11 cellular contexts compared by ENCODE assay signal in the genomic region with DNA sequence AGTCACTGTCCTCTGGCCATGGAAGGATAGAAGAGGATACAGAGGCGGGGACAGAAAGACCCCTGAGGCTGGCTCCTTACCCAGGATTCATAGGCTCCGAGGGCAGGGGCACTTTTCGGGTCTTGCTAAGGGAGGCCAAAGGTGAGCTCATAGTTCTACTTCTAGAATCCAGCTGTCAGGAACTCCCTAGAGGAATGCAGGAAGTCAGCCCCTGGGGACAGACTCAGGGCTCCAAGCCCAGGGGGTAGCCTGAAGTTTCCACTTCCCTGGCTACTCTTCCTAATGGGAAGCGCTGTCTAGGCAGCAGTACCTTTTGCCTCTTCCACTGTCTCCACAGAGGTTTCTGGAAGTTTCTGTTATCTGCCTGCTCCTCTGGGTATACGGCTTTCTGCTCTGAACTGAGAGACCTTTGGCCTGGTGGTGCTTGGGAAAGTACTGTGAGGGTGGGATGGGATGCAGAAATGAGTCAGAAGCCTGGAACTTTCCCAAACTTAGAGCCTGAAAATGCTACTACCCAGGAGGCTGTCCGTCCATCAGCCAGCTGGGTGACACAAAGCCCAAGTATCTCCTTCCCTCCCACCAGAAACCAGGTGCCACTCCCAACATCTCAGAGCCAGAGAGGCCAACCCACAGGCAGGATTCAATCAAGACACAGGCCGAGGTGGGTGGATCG. TPM values are rescaled to one million over a fixed set of nuclear protein-coding genes. Genes with fewer than 3 reads are reported as not detected.
DNase-seq lines count a peak whose midpoint lies in the region; ATAC-seq, FAIRE-seq and TF ChIP-seq lines count a peak whose summit lies in the region.
"Had no signal": no experiment of that assay in that cellular context is flagged by ENCODE, and none has a peak within 500 bp of the region (broad histone marks: within the 10 kb centered on the region; RNA-seq: fewer than 3 reads in every experiment).

No MANE protein-coding gene starts in this region.

- 0 out of 2 replicates have a peak, but pooled peaks cover 2% of the 10 kb centered on the region for H3K27me3 Mint-ChIP-seq in H9 (ENCODE audit: low read depth)
- H3K27me3 Mint-ChIP-seq: CD4-positive, CD25-positive, alpha-beta regulatory T cell had no signal

- no peak overlapping the region for H4K5ac ChIP-seq in H9 (ENCODE audit: insufficient read length, low read depth, low read length)

- no peak overlapping the region for H3K27ac ChIP-seq in H9 (ENCODE audit: insufficient read length, low read depth, low read length)
- no peak overlapping the region for H3K27ac ChIP-seq in kidney (ENCODE audit: low read depth in 2 of 2, low read length in 2 of 2)

- no peaks in the 10 kb centered on the region for H3K79me1 ChIP-seq in H9 (ENCODE audit: insufficient read depth, low read depth, low read length, poor library complexity, severe bottlenecking)

- no peak overlapping the region for H3K56ac ChIP-seq in H9 (ENCODE audit: insufficient read length, low read depth, low read length)

- ATAC-seq in GM21529 (IDR thresholded peaks at IDR 0.05; ENCODE audit: unreplicated experiment) (no peak), HG02763 (IDR thresholded peaks at IDR 0.05; ENCODE audit: unreplicated experiment) (no peak)

- H3K23ac ChIP-seq in H9 (ENCODE audit: insufficient read length, low read depth, low read length), result no peak overlapping the region

- H3K18ac ChIP-seq in H9 (ENCODE audit: insufficient read length, low read depth, low read length), result no peak overlapping the region

- H3K36me3 ChIP-seq in kidney (ENCODE audit: control insufficient read depth in 1 of 2, insufficient read depth in 2 of 2, low read length in 2 of 2), result no peaks in the 10 kb centered on the region

- DNase-seq in ACHN (peak; percentile 18), H9 (no peak), amniotic epithelial cell (ENCODE audit: low read depth) (peak; percentile 89), iris pigment epithelial cell (ENCODE audit: low read depth) (peak; percentile 67), kidney (no peak), DMS114 treated with DMSO at 0.1 percent for 48 hours (lab: John Stamatoyannopoulos, UW; ENCODE audit: unreplicated experiment) (no peak)
- DNase-seq: CD4-positive, CD25-positive, alpha-beta regulatory T cell; stimulated activated CD4-positive, alpha-beta T cell treated with anti-CD3 and anti-CD28 coated beads, Interleukin-15, amount 100 ng/mL, for 24 hours had no signal

- H4K91ac ChIP-seq in H9 (ENCODE audit: insufficient read length, low read depth, low read length), result no peak overlapping the region

- no peaks in the 10 kb centered on the region for H3K27me3 ChIP-seq in H9 (ENCODE audit: insufficient read depth, low read length)

- WGBS in H9 (ENCODE audit: extremely low coverage, insufficient read length, low lambda C conversion rate), result no CpG with 5 or more reads among the region's 8 CpGs

- H3K4me1 ChIP-seq in H9 (ENCODE audit: insufficient read depth, low read length) (0 out of 2 replicates have a peak, but pooled peaks cover 3% of the 10 kb centered on the region), kidney (ENCODE audit: control insufficient read depth in 1 of 2, insufficient read depth in 1 of 2, low read depth in 1 of 2, low read length in 2 of 2) (peaks cover 5 to 7% of the 10 kb centered on the region in 2 donors)

- peaks cover 3% of the 10 kb centered on the region for H3K23me2 ChIP-seq in H9 (ENCODE audit: insufficient read length, low read depth, low read length, poor library complexity, severe bottlenecking)

- H2AK5ac ChIP-seq in H9 (ENCODE audit: insufficient read length, low read length), result no peak overlapping the region

- in situ Hi-C loops in ACHN (cut with HindIII; ENCODE audit: low pct_ligation_motif_present, low pct_unique_long_range_greater_than_20kb, low sequenced_read_pairs), result no loop called here

- intact Hi-C loops in kidney (cut with DNase I), result no loop called here

- no peak overlapping the region for H3T11ph ChIP-seq in H9 (ENCODE audit: low read length)

- no peak overlapping the region for H3K4me2 ChIP-seq in H9 (ENCODE audit: insufficient read depth, insufficient read length, low read length)

- H3K4me3 Mint-ChIP-seq in H9, result no peak overlapping the region

- no peak overlapping the region for H3K14ac ChIP-seq in H9 (ENCODE audit: insufficient read depth, low read length)

- H2BK20ac ChIP-seq in H9 (ENCODE audit: low read depth, low read length, poor library complexity, severe bottlenecking), result no peak overlapping the region

- H4K20me1 ChIP-seq in H9 (ENCODE audit: control insufficient read depth, insufficient read depth, insufficient read length), result no peaks in the 10 kb centered on the region

- peaks cover 19 to 21% of the 10 kb centered on the region in 2 experiments for H3K4me1 Mint-ChIP-seq in H9

- H2BK15ac ChIP-seq in H9 (ENCODE audit: low read depth, low read length), result no peak overlapping the region

- FAIRE-seq in kidney (lab: Jason Lieb, UNC), result no peak

- no peaks in the 10 kb centered on the region for H3K36me3 Mint-ChIP-seq in H9 (ENCODE audit: insufficient read depth in 1 of 3, low read depth in 3 of 3)
- H3K36me3 Mint-ChIP-seq: CD4-positive, CD25-positive, alpha-beta regulatory T cell had no signal

- H3K27ac Mint-ChIP-seq in H9, result peak overlapping the region in 2 of 3 experiments; percentile 34 to 53; a peak in 2 of 7 replicates
- H3K27ac Mint-ChIP-seq: nephron had no signal

- TF ChIP-seq CTCF in H9 (conservative IDR thresholded peaks at IDR 0.05) (no peak), kidney (IDR thresholded peaks at IDR 0.05; ENCODE audit: borderline replicate concordance, extremely low read depth, insufficient read depth) (no peak)

- H2BK120ac ChIP-seq in H9 (ENCODE audit: low read depth, low read length, poor library complexity, severe bottlenecking), result no peak overlapping the region

- H4K8ac ChIP-seq in H9 (replicated peaks; ENCODE audit: insufficient read length, low read depth, low read length), result no peak overlapping the region

- H3K4me3 ChIP-seq in kidney (ENCODE audit: low read length in 2 of 2), result no peak overlapping the region

- H2BK5ac ChIP-seq in H9 (ENCODE audit: insufficient read length, low read length), result no peak overlapping the region

- no peaks in the 10 kb centered on the region for H3K9me3 Mint-ChIP-seq in H9
- H3K9me3 Mint-ChIP-seq: CD4-positive, CD25-positive, alpha-beta regulatory T cell; nephron had no signal

- no peak overlapping the region for H3K4ac ChIP-seq in H9 (ENCODE audit: low read depth, low read length)

- no peak overlapping the region for H2AFZ ChIP-seq in H9 (ENCODE audit: low read length)

- no peaks in the 10 kb centered on the region for H3K9me3 ChIP-seq in H9 (ENCODE audit: control insufficient read depth, low read depth, low read length)
- no peaks in the 10 kb centered on the region for H3K9me3 ChIP-seq in kidney (ENCODE audit: control insufficient read depth in 1 of 2, low read length in 2 of 2)

- H3K9ac ChIP-seq in H9 (ENCODE audit: extremely low read depth, insufficient read length, low read length) (no peak overlapping the region), kidney (ENCODE audit: low read length in 2 of 2) (no peak overlapping the region)

- H2BK12ac ChIP-seq in H9 (ENCODE audit: insufficient read length, low read depth, low read length), result no peak overlapping the region

- no peaks in the 10 kb centered on the region for H3K79me2 ChIP-seq in H9 (ENCODE audit: insufficient read depth, low read length)

RNA-seq across cellular contexts. Expression of a gene that starts 3.6 kb away (rescaled TPM):
- total RNA-seq in H9 (2021), result 13.1 and 13.7 TPM in 2 replicates
- total RNA-seq in kidney, result 55.0 TPM
- polyA plus RNA-seq in kidney (ENCODE audit: insufficient read depth, low read depth, low replicate concordance), result 30.2 TPM

RNA-seq across cellular contexts. Expression of a gene that starts 14.9 kb away (rescaled TPM):
- total RNA-seq in H9 (2021) (3.8 and 4.1 TPM in 2 replicates), kidney (30.8 TPM)
- 13.2 TPM for polyA plus RNA-seq in kidney (ENCODE audit: insufficient read depth, low read depth, low replicate concordance)

RNA-seq across cellular contexts. Expression of a gene that starts 23.0 kb away (rescaled TPM):
- 86.2 and 86.3 TPM in 2 replicates for total RNA-seq in H9 (2021)
- 140 TPM for total RNA-seq in kidney
- 180 TPM for polyA plus RNA-seq in kidney (ENCODE audit: insufficient read depth, low read depth, low replicate concordance)

RNA-seq across cellular contexts. Expression of a gene that starts 51.1 kb away (rescaled TPM):
- 11.8 and 12.8 TPM in 2 replicates for total RNA-seq in H9 (2021)
- 2.2 TPM for total RNA-seq in kidney
- polyA plus RNA-seq in kidney (ENCODE audit: insufficient read depth, low read depth, low replicate concordance), result not detected

Comparison
In these comparisons a context has a peak if more than half of its experiments do, and no peak if none do; other contexts are left out.
1. DNase-seq: peak in ACHN (single experiment), amniotic epithelial cell (single experiment) and iris pigment epithelial cell (single experiment); none in H9 (single experiment), kidney (single experiment) and DMS114 treated with DMSO at 0.1 percent for 48 hours (single experiment).